33 cellular contexts compared by ENCODE assay signal in genomic region chr5:55320571-55320970, GRCh38. TPM values are rescaled to one million over a fixed set of nuclear protein-coding genes. Genes with fewer than 3 reads are reported as not detected.
DNase-seq lines count a peak whose midpoint lies in the region; ATAC-seq and TF ChIP-seq lines count a peak whose summit lies in the region.
"Had no signal": no experiment of that assay in that cellular context is flagged by ENCODE, and none has a peak within 500 bp of the region (broad histone marks: within the 10 kb centered on the region; RNA-seq: fewer than 3 reads in every experiment).

No MANE protein-coding gene starts in this region.

- intact Hi-C loops in Right ventricle myocardium superior (cut with DNase I) = loop anchor here (10.0 kb wide), 1 partner anchor 384 kb away; no protein-coding TSS in a partner anchor
- intact Hi-C loops in left ventricle myocardium inferior (cut with micrococcal nuclease) = no loop called here
- intact Hi-C loops in sciatic nerve (cut with DNase I) = no loop called here

- peaks cover 47% of the 10 kb centered on the region for H3K4me1 ChIP-seq in left ventricle myocardium inferior
- H3K4me1 ChIP-seq: upper lobe of right lung had no signal

- peaks cover 15% of the 10 kb centered on the region for H3K36me3 ChIP-seq in left ventricle myocardium inferior
- H3K36me3 ChIP-seq: right lobe of liver had no signal

- no peak overlapping the region for H3K27ac ChIP-seq in left ventricle myocardium inferior (replicated peaks)
- H3K27ac ChIP-seq: body of pancreas, esophagus muscularis mucosa, KMS-11, right lobe of liver, SK-N-MC, upper lobe of right lung had no signal

- TF ChIP-seq CTCF in left ventricle myocardium inferior (IDR thresholded peaks at IDR 0.05; ENCODE audit: borderline replicate concordance) = no peak

- no peaks in the 10 kb centered on the region for H3K27me3 ChIP-seq in left ventricle myocardium inferior (ENCODE audit: low read depth)
- H3K27me3 ChIP-seq: body of pancreas, esophagus muscularis mucosa, right lobe of liver, upper lobe of right lung had no signal

- CTCF ChIA-PET in activated CD8-positive, alpha-beta T cell treated with anti-CD3 and anti-CD28 coated beads, Interleukin-2, amount 10 ng/mL, durations not matched to agents 7 days and 5 days (lab: Charles Lee) = no interaction called here

- peaks cover 10% of the 10 kb centered on the region for H3K4me1 Mint-ChIP-seq in activated CD8-positive, alpha-beta T cell treated with anti-CD3 and anti-CD28 coated beads, Interleukin-2, amount 10 ng/mL, durations not matched to agents 7 days and 5 days (ENCODE audit: low read depth)

- H3K9me3 Mint-ChIP-seq in activated CD8-positive, alpha-beta T cell treated with anti-CD3 and anti-CD28 coated beads, Interleukin-2, amount 10 ng/mL, durations not matched to agents 7 days and 5 days (ENCODE audit: insufficient read depth) = no peaks in the 10 kb centered on the region
- H3K9me3 Mint-ChIP-seq: central memory CD8-positive, alpha-beta T cell had no signal

- no peak overlapping the region for H3K4me3 Mint-ChIP-seq in activated CD8-positive, alpha-beta T cell treated with anti-CD3 and anti-CD28 coated beads, Interleukin-2, amount 10 ng/mL, durations not matched to agents 7 days and 5 days
- H3K4me3 Mint-ChIP-seq: activated B cell treated with CpG ODN at 0.5 μM for 24 hours; activated CD4-positive, alpha-beta T cell treated with anti-CD3 and anti-CD28 coated beads, Interleukin-2, amount 10 ng/mL, durations not matched to agents 7 days and 5 days; activated naive CD8-positive, alpha-beta T cell treated with anti-CD3 and anti-CD28 coated beads, Interleukin-2, amount 10 ng/mL, durations not matched to agents 7 days and 5 days; activated T-cell treated with anti-CD3 and anti-CD28 coated beads, Interleukin-2, amount 50 U/mL, for 24 hours; CD4-positive, CD25-positive, alpha-beta regulatory T cell; central memory CD8-positive, alpha-beta T cell; dendritic cell treated with granulocyte-macrophage colony-stimulating factor and Interleukin-4, amounts not matched to agents 40 ng/mL and 50 ng/mL, for 4 days had no signal

- no peaks in the 10 kb centered on the region for H3K27me3 Mint-ChIP-seq in activated CD8-positive, alpha-beta T cell treated with anti-CD3 and anti-CD28 coated beads, Interleukin-2, amount 10 ng/mL, durations not matched to agents 7 days and 5 days (ENCODE audit: low read depth)
- H3K27me3 Mint-ChIP-seq: activated B cell treated with CpG ODN at 0.5 μM for 24 hours; activated CD4-positive, alpha-beta T cell treated with anti-CD3 and anti-CD28 coated beads, Interleukin-2, amount 10 ng/mL, durations not matched to agents 7 days and 5 days; activated naive CD8-positive, alpha-beta T cell treated with anti-CD3 and anti-CD28 coated beads, Interleukin-2, amount 10 ng/mL, durations not matched to agents 7 days and 5 days; activated T-cell treated with anti-CD3 and anti-CD28 coated beads, Interleukin-2, amount 50 U/mL, for 24 hours; CD4-positive, CD25-positive, alpha-beta regulatory T cell; central memory CD8-positive, alpha-beta T cell; dendritic cell treated with granulocyte-macrophage colony-stimulating factor and Interleukin-4, amounts not matched to agents 40 ng/mL and 50 ng/mL, for 4 days had no signal

- DNase-seq in Right ventricle myocardium superior (no peak), left ventricle myocardium inferior (no peak), fibroblast of gingiva (ENCODE audit: low read depth) (peak; percentile 44), sciatic nerve (ENCODE audit: low spot score) (no peak), NCI-H2227 treated with DMSO at 0.1 percent for 48 hours (lab: John Stamatoyannopoulos, UW) (no peak)
- no peak for DNase-seq in activated CD8-positive, alpha-beta T cell treated with anti-CD3 and anti-CD28 coated beads, Interleukin-2, amount 10 ng/mL, durations not matched to agents 7 days and 5 days
- DNase-seq in stimulated activated naive CD8-positive, alpha-beta T cell treated with anti-CD3 and anti-CD28 coated beads, Interleukin-15, Interleukin-2, amounts not matched to agents 100 U/mL and 50 U/mL, for 24 hours = no peak
- DNase-seq: activated B cell treated with CpG ODN at 0.5 μM for 24 hours; activated CD4-positive, alpha-beta T cell treated with anti-CD3 and anti-CD28 coated beads, Interleukin-2, amount 10 ng/mL, durations not matched to agents 7 days and 5 days; activated effector memory CD4-positive, alpha-beta T cell treated with anti-CD3 and anti-CD28 coated beads, Interleukin-2, amount 50 U/mL, for 16 hours; activated naive CD8-positive, alpha-beta T cell treated with anti-CD3 and anti-CD28 coated beads, Interleukin-2, amount 10 ng/mL, durations not matched to agents 7 days and 5 days; activated T-cell treated with anti-CD3 and anti-CD28 coated beads, Interleukin-2, amount 50 U/mL, for 24 hours; AML-193; body of pancreas; Calu3; CD4-positive, CD25-positive, alpha-beta regulatory T cell; DMS79; GF-D8; NCI-H1417; NCI-H2029 treated with DMSO at 0.1 percent for 48 hours; NCI-H526; OCI-M1; right lobe of liver; stimulated activated CD4-positive, alpha-beta T cell treated with anti-CD3 and anti-CD28 coated beads, Interleukin-4, amount 100 ng/mL, for 1 hour; T-helper 1 cell; upper lobe of right lung had no signal

- no peak overlapping the region for H3K27ac Mint-ChIP-seq in activated CD8-positive, alpha-beta T cell treated with anti-CD3 and anti-CD28 coated beads, Interleukin-2, amount 10 ng/mL, durations not matched to agents 7 days and 5 days
- H3K27ac Mint-ChIP-seq: activated B cell treated with CpG ODN at 0.5 μM for 24 hours; activated naive CD8-positive, alpha-beta T cell treated with anti-CD3 and anti-CD28 coated beads, Interleukin-2, amount 10 ng/mL, durations not matched to agents 7 days and 5 days; dendritic cell treated with granulocyte-macrophage colony-stimulating factor and Interleukin-4, amounts not matched to agents 40 ng/mL and 50 ng/mL, for 4 days had no signal

- peaks cover 21% of the 10 kb centered on the region for H3K36me3 Mint-ChIP-seq in activated CD8-positive, alpha-beta T cell treated with anti-CD3 and anti-CD28 coated beads, Interleukin-2, amount 10 ng/mL, durations not matched to agents 7 days and 5 days (ENCODE audit: low read depth)

- POLR2A ChIA-PET in activated CD8-positive, alpha-beta T cell treated with anti-CD3 and anti-CD28 coated beads, Interleukin-2, amount 10 ng/mL, durations not matched to agents 7 days and 5 days (lab: Charles Lee) = interaction anchor here (1.1 kb wide), 1 partner anchor 13 kb away, joined by 7 read pairs; the partner anchor contains the start of genes DHX29 and MTREX

- no peaks in the 10 kb centered on the region for H3K9me3 ChIP-seq in left ventricle myocardium inferior (replicated peaks)
- H3K9me3 ChIP-seq: body of pancreas, esophagus muscularis mucosa, right lobe of liver, upper lobe of right lung had no signal

- ATAC-seq in Right ventricle myocardium superior (ENCODE audit: poor library complexity) (peak; percentile 38), sciatic nerve (peak; percentile 15), HG02571 (IDR thresholded peaks at IDR 0.05; ENCODE audit: unreplicated experiment) (no peak)
- ATAC-seq in activated CD8-positive, alpha-beta T cell treated with anti-CD3 and anti-CD28 coated beads, Interleukin-2, amount 10 ng/mL, durations not matched to agents 7 days and 5 days = no peak
- no peak for ATAC-seq in stimulated activated naive CD8-positive, alpha-beta T cell treated with anti-CD3 and anti-CD28 coated beads, Interleukin-15, Interleukin-2, amounts not matched to agents 100 U/mL and 50 U/mL, for 24 hours
- ATAC-seq: body of pancreas, left lobe of liver, right lobe of liver, upper lobe of right lung had no signal

- no peak overlapping the region for H3K4me3 ChIP-seq in left ventricle myocardium inferior
- H3K4me3 ChIP-seq: body of pancreas, esophagus muscularis mucosa, right lobe of liver, SK-N-MC, upper lobe of right lung had no signal

RNA-seq across cellular contexts. Expression of gene MTREX, which starts 12.8 kb away (rescaled TPM):
- total RNA-seq in Right ventricle myocardium superior = 65.6 TPM
- 62.5 TPM for total RNA-seq in left ventricle myocardium inferior
- 69.0 TPM for total RNA-seq in sciatic nerve
- total RNA-seq in activated CD8-positive, alpha-beta T cell treated with anti-CD3 and anti-CD28 coated beads, Interleukin-2, amount 10 ng/mL, durations not matched to agents 7 days and 5 days = 10 to 100 TPM; 61.8 to 67.1 TPM

RNA-seq across cellular contexts. Expression of gene DHX29, which starts 13.1 kb away (rescaled TPM):
- total RNA-seq in Right ventricle myocardium superior (18.6 TPM), left ventricle myocardium inferior (22.5 TPM), sciatic nerve (24.8 TPM)
- 10 to 100 TPM; 16.7 to 19.9 TPM for total RNA-seq in activated CD8-positive, alpha-beta T cell treated with anti-CD3 and anti-CD28 coated beads, Interleukin-2, amount 10 ng/mL, durations not matched to agents 7 days and 5 days

Comparison
In these comparisons a context has a peak if more than half of its experiments do, and no peak if none do; other contexts are left out.
1. ATAC-seq: peak in Right ventricle myocardium superior (single experiment) and sciatic nerve (single experiment); none in activated CD8-positive, alpha-beta T cell treated with anti-CD3 and anti-CD28 coated beads, Interleukin-2, amount 10 ng/mL, durations not matched to agents 7 days and 5 days (single experiment), HG02571 (single experiment) and stimulated activated naive CD8-positive, alpha-beta T cell treated with anti-CD3 and anti-CD28 coated beads, Interleukin-15, Interleukin-2, amounts not matched to agents 100 U/mL and 50 U/mL, for 24 hours (single experiment).